ENCODE assay signal across 9 cellular contexts in genomic region chr11:125064070-125064469, GRCh38. TPM values are rescaled to one million over a fixed set of nuclear protein-coding genes. Genes with fewer than 3 reads are reported as not detected.
A peak's percentile ranks its signal among the peaks of the same experiment; 100 is the strongest.
DNase-seq lines count a peak whose midpoint lies in the region; ATAC-seq and TF ChIP-seq lines count a peak whose summit lies in the region.
"Had no signal": no experiment of that assay in that cellular context is flagged by ENCODE, and none has a peak within 500 bp of the region (broad histone marks: within the 10 kb centered on the region; RNA-seq: fewer than 3 reads in every experiment).

No MANE protein-coding gene starts in this region.

- H3K9ac ChIP-seq in mammary epithelial cell (ENCODE audit: insufficient read depth, low read length) (peak overlapping the region; percentile 70), mesenchymal stem cell (ENCODE audit: low read length) (peak overlapping the region; percentile 86)

- H3K27ac ChIP-seq in mammary epithelial cell (ENCODE audit: insufficient read depth, low read depth, low read length) (peak overlapping the region; percentile 69), mesenchymal stem cell (ENCODE audit: low read length, poor library complexity, severe bottlenecking) (no peak overlapping the region), foreskin keratinocyte (no peak overlapping the region)

- H3K36me3 ChIP-seq in H7 (replicated peaks; ENCODE audit: control insufficient read depth, insufficient read depth, low read length) (no peaks in the 10 kb centered on the region), mammary epithelial cell (ENCODE audit: insufficient read depth, low read length) (no peaks in the 10 kb centered on the region), mesenchymal stem cell (ENCODE audit: control insufficient read depth in 1 of 2, insufficient read depth in 2 of 2, low read depth in 1 of 2, low read length in 2 of 2) (no peaks in the 10 kb centered on the region)

- H3K4me2 ChIP-seq in mammary epithelial cell (ENCODE audit: insufficient read depth, low read depth, low read length) (peak overlapping the region; percentile 83), mesenchymal stem cell (ENCODE audit: low read length, poor library complexity, severe bottlenecking) (peak overlapping the region; percentile 100)

- H4K8ac ChIP-seq in mesenchymal stem cell (ENCODE audit: low read length), result no peak overlapping the region

- no peaks in the 10 kb centered on the region for H4K20me1 ChIP-seq in mammary epithelial cell (ENCODE audit: insufficient read depth, low read length)

- TF ChIP-seq CTCF in AG04449 (IDR thresholded peaks at IDR 0.05; ENCODE audit: insufficient read depth, low read length, missing control alignments), result no peak
- TF ChIP-seq CTCF in mammary epithelial cell (conservative IDR thresholded peaks at IDR 0.05 in 1 of 2, IDR thresholded peaks at IDR 0.05 in 1 of 2; ENCODE audit: extremely low read depth in 1 of 2, insufficient read depth in 1 of 2, low read depth in 1 of 2, low read length in 2 of 2), result no peak
- no peak for TF ChIP-seq CTCF in foreskin keratinocyte (conservative IDR thresholded peaks at IDR 0.05)

- dilution Hi-C loops in mammary epithelial cell (cut with HindIII; ENCODE audit: low sequenced_read_pairs), result no loop called here

- H3K18ac ChIP-seq in mesenchymal stem cell (ENCODE audit: low read depth in 1 of 2, low read length in 2 of 2), result no peak overlapping the region

- no peak overlapping the region for H4K91ac ChIP-seq in mesenchymal stem cell (ENCODE audit: low read length)

- ATAC-seq in foreskin keratinocyte, result no peak

- intact Hi-C loops in mammary epithelial cell (cut with micrococcal nuclease), result loop anchor here (5.0 kb wide), 2 partner anchors 78 to 92 kb away; no protein-coding TSS in a partner anchor

- no peaks in the 10 kb centered on the region for H3K79me1 ChIP-seq in mesenchymal stem cell (replicated peaks; ENCODE audit: low read length, poor library complexity, severe bottlenecking)

- H3K79me2 ChIP-seq in mammary epithelial cell (ENCODE audit: insufficient read depth, low read length), result peaks cover 37% of the 10 kb centered on the region

- H3K23ac ChIP-seq in mesenchymal stem cell (ENCODE audit: low read length in 2 of 2), result peak overlapping the region in 1 of 2 experiments; percentile 51

- H2BK15ac ChIP-seq in mesenchymal stem cell (ENCODE audit: low read depth, poor library complexity, severe bottlenecking), result no peak overlapping the region

- H3K4me1 ChIP-seq in mammary epithelial cell (ENCODE audit: insufficient read depth, low read length), result peaks cover 19% of the 10 kb centered on the region
- H3K4me1 ChIP-seq in mesenchymal stem cell (ENCODE audit: control insufficient read depth, insufficient read depth, low read depth, low read length), result peaks cover 14% of the 10 kb centered on the region
- H3K4me1 ChIP-seq in foreskin keratinocyte, result peaks cover 9% of the 10 kb centered on the region

- POLR2A ChIA-PET in AG04449 (lab: Yijun Ruan, JAX), result no interaction called here

- TSS peak; percentile 34 for BruUV-seq in mammary epithelial cell (replicated peaks; lab: Mats Ljungman, UMichigan)

- H2AFZ ChIP-seq in mammary epithelial cell (ENCODE audit: low read depth, low read length), result peak overlapping the region; percentile 61
- H2AFZ ChIP-seq in mesenchymal stem cell (ENCODE audit: low read depth, low read length), result no peak overlapping the region

- no peak overlapping the region for H3K14ac ChIP-seq in mesenchymal stem cell (ENCODE audit: low read length in 2 of 2)

- WGBS in mammary epithelial cell (ENCODE audit: low coverage, missing lambda C conversion rate), result 93% methylated on average over 5 of the region's 7 CpGs
- 76% methylated on average over 3 of the region's 7 CpGs for WGBS in mesenchymal stem cell

- H2AK5ac ChIP-seq in mesenchymal stem cell (ENCODE audit: low read length, severe bottlenecking), result no peak overlapping the region

- DNase-seq in AG04449 (ENCODE audit: low read depth, low spot score) (no peak), H7 (no peak), mammary epithelial cell (no peak), mesenchymal stem cell (no peak), foreskin keratinocyte (no peak), RKO (ENCODE audit: low spot score) (no peak), SKM-1 (lab: John Stamatoyannopoulos, UW; ENCODE audit: unreplicated experiment) (no peak), NOMO-1 treated with dmso at 0.1 percent for 144 hours (lab: John Stamatoyannopoulos, UW; ENCODE audit: unreplicated experiment) (no peak)
- DNase-seq: DND-41 had no signal

- in situ Hi-C loops in mammary epithelial cell (cut with MboI; ENCODE audit: low sequenced_read_pairs in 2 of 2), result no loop called here

- H3K4me3 ChIP-seq in AG04449 (ENCODE audit: low read depth, low read length) (peak overlapping the region; percentile 72; the same call in 1 of the 2 replicates), H7 (ENCODE audit: insufficient read depth, low read depth, low read length) (peak overlapping the region; percentile 70), mammary epithelial cell (replicated peaks in 1 of 3; ENCODE audit: insufficient read depth in 1 of 3, low read depth in 2 of 3, low read length in 3 of 3) (peak overlapping the region; percentile 59 to 75 (median 63)), mesenchymal stem cell (ENCODE audit: insufficient read depth in 1 of 2, low read depth in 1 of 2, low read length in 2 of 2) (peak overlapping the region in 1 of 2 experiments; percentile 89)

- CTCF ChIA-PET in AG04449 (lab: Yijun Ruan, JAX), result interaction anchor here (0.6 kb wide), 1 partner anchor 77 kb away, joined by 4 read pairs; no protein-coding TSS in a partner anchor
- CTCF ChIA-PET in mammary epithelial cell (lab: Charles Lee; ENCODE audit: low non-redundant PET), result interaction anchor here (0.7 kb wide), 1 partner anchor 76 kb away, joined by 6 read pairs; no protein-coding TSS in a partner anchor

- H3K9me3 ChIP-seq in mammary epithelial cell (replicated peaks; ENCODE audit: insufficient read depth, low read length), result no peaks in the 10 kb centered on the region
- H3K9me3 ChIP-seq in mesenchymal stem cell (ENCODE audit: control insufficient read depth, low read length), result no peaks in the 10 kb centered on the region

- no peak overlapping the region for H2BK5ac ChIP-seq in mesenchymal stem cell (ENCODE audit: low read depth, low read length, poor library complexity, severe bottlenecking)

- no peak overlapping the region for H2BK120ac ChIP-seq in mesenchymal stem cell (ENCODE audit: low read depth, low read length)

- no peak overlapping the region for H3K4ac ChIP-seq in mesenchymal stem cell (ENCODE audit: low read depth in 1 of 2, low read length in 2 of 2)

- H3K27me3 ChIP-seq in H7 (ENCODE audit: control insufficient read depth, insufficient read depth, low read length) (peaks cover 50% of the 10 kb centered on the region), mammary epithelial cell (ENCODE audit: insufficient read depth, low read length) (no peaks in the 10 kb centered on the region), mesenchymal stem cell (ENCODE audit: control insufficient read depth in 1 of 2, insufficient read depth in 1 of 2, low read length in 2 of 2) (peaks cover 0 to 3% of the 10 kb centered on the region in 2 experiments), foreskin keratinocyte (no peaks in the 10 kb centered on the region)

- no peak overlapping the region for H2BK12ac ChIP-seq in mesenchymal stem cell (ENCODE audit: low read length in 2 of 2)

RNA-seq across cellular contexts. Expression of gene SLC37A2, which starts 1.0 kb away (rescaled TPM):
- 0.73 and 0.89 TPM in 2 replicates for total RNA-seq in H7 (2014; rRNA removed; shearing (Covaris generic))
- total RNA-seq in mammary epithelial cell, result 10 to 100 TPM; 34.8 to 85.5 TPM
- polyA plus RNA-seq in mammary epithelial cell, result 80.3 TPM
- 76.7 TPM for polyA minus RNA-seq in mammary epithelial cell
- 1.3 TPM for polyA plus RNA-seq in mesenchymal stem cell (2013, experiment 1 of 2)
- 1.7 TPM for polyA plus RNA-seq in mesenchymal stem cell (2013, experiment 2 of 2)
- total RNA-seq in foreskin keratinocyte, result 14.3 and 14.9 TPM in 2 replicates
- polyA plus RNA-seq in foreskin keratinocyte, result 7.9 and 9.7 TPM in 2 replicates

RNA-seq across cellular contexts. Expression of gene TMEM218, which starts 47.4 kb away (rescaled TPM):
- total RNA-seq in H7 (2014; rRNA removed; shearing (Covaris generic)), result 22.7 and 31.9 TPM in 2 replicates
- total RNA-seq in mammary epithelial cell (10 to 100 TPM; 15.0 to 17.5 TPM), foreskin keratinocyte (17.7 and 21.4 TPM in 2 replicates)
- polyA plus RNA-seq in mammary epithelial cell (25.6 TPM), foreskin keratinocyte (24.1 and 25.6 TPM in 2 replicates)
- 0.31 TPM for polyA minus RNA-seq in mammary epithelial cell
- polyA plus RNA-seq in mesenchymal stem cell (2013, experiment 1 of 2), result 19.4 TPM
- polyA plus RNA-seq in mesenchymal stem cell (2013, experiment 2 of 2), result 18.8 TPM
